ENCODE assay signal across 1 cellular context in the genomic region with DNA sequence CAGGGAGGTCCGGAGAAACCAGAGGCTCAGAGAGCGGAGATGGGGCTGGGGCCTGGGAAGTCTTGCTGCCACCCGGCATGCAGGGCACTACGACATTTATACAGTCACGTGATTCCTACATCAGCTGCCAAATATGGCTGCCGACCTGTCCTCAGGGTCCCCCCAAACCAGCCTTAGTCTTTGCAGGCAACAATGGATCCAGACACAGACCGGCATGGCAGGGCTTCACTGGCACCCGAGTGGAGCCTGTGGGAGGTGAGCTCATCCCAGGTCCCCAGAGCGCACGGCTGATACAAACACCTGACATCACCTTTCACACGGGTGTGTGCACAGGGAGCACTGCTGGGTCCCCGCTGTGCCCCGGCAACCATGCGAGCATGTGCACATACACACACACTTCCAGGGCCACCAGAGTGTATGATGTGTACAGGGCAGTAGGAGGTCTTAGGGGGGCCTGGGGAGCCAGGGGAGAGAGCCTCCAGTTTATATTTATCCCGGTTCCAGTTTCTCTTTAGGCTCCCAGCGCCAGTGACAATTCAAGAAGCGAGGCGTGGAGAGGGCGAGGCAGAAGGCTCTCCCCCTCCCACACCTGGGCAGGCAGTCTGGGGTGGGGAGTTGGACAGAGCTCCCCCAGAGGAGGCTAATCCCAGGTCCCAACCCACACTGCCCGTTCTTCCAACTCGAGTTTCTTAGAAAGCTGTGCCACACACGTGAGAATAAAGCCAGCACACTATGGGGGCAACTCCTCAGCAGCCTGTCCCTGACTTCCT.
TF ChIP-seq lines count a peak whose summit lies in the region.

No MANE protein-coding gene starts in this region.

TF ChIP-seq in K562, 482 proteins besides CTCF, POLR2A, EP300 and RAD21 (continues in another document):
- TF ChIP-seq, protein P1, sequence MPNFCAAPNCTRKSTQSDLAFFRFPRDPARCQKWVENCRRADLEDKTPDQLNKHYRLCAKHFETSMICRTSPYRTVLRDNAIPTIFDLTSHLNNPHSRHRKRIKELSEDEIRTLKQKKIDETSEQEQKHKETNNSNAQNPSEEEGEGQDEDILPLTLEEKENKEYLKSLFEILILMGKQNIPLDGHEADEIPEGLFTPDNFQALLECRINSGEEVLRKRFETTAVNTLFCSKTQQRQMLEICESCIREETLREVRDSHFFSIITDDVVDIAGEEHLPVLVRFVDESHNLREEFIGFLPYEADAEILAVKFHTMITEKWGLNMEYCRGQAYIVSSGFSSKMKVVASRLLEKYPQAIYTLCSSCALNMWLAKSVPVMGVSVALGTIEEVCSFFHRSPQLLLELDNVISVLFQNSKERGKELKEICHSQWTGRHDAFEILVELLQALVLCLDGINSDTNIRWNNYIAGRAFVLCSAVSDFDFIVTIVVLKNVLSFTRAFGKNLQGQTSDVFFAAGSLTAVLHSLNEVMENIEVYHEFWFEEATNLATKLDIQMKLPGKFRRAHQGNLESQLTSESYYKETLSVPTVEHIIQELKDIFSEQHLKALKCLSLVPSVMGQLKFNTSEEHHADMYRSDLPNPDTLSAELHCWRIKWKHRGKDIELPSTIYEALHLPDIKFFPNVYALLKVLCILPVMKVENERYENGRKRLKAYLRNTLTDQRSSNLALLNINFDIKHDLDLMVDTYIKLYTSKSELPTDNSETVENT (CRISPR knock-in tag; IDR thresholded peaks at IDR 0.05), result no peak
- 0 out of 2 replicates have a peak, but pooled peaks have one; percentile 18 for TF ChIP-seq POLR2G (IDR thresholded peaks at IDR 0.05; ENCODE audit: low read depth, low read length)
- TF ChIP-seq PHF20 (IDR thresholded peaks at IDR 0.05; ENCODE audit: partially characterized antibody), result no peak
- TF ChIP-seq MED1 (CRISPR knock-in tag; IDR thresholded peaks at IDR 0.05; ENCODE audit: borderline replicate concordance), result no peak
- no peak for TF ChIP-seq THRAP3 (IDR thresholded peaks at IDR 0.05; ENCODE audit: borderline replicate concordance)
- TF ChIP-seq, protein P2, sequence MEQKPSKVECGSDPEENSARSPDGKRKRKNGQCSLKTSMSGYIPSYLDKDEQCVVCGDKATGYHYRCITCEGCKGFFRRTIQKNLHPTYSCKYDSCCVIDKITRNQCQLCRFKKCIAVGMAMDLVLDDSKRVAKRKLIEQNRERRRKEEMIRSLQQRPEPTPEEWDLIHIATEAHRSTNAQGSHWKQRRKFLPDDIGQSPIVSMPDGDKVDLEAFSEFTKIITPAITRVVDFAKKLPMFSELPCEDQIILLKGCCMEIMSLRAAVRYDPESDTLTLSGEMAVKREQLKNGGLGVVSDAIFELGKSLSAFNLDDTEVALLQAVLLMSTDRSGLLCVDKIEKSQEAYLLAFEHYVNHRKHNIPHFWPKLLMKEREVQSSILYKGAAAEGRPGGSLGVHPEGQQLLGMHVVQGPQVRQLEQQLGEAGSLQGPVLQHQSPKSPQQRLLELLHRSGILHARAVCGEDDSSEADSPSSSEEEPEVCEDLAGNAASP (IDR thresholded peaks at IDR 0.05), result no peak
- TF ChIP-seq, protein P3, sequence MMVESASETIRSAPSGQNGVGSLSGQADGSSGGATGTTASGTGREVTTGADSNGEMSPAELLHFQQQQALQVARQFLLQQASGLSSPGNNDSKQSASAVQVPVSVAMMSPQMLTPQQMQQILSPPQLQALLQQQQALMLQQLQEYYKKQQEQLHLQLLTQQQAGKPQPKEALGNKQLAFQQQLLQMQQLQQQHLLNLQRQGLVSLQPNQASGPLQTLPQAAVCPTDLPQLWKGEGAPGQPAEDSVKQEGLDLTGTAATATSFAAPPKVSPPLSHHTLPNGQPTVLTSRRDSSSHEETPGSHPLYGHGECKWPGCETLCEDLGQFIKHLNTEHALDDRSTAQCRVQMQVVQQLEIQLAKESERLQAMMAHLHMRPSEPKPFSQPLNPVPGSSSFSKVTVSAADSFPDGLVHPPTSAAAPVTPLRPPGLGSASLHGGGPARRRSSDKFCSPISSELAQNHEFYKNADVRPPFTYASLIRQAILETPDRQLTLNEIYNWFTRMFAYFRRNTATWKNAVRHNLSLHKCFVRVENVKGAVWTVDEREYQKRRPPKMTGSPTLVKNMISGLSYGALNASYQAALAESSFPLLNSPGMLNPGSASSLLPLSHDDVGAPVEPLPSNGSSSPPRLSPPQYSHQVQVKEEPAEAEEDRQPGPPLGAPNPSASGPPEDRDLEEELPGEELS (CRISPR knock-in tag; IDR thresholded peaks at IDR 0.05; ENCODE audit: borderline replicate concordance), result no peak
- TF ChIP-seq, protein P4, sequence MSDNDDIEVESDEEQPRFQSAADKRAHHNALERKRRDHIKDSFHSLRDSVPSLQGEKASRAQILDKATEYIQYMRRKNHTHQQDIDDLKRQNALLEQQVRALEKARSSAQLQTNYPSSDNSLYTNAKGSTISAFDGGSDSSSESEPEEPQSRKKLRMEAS (CRISPR knock-in tag; IDR thresholded peaks at IDR 0.05), result peak; percentile 42
- no peak for TF ChIP-seq RFX1 (IDR thresholded peaks at IDR 0.05)
- TF ChIP-seq C11orf30 (IDR thresholded peaks at IDR 0.05; ENCODE audit: low read depth), result no peak
- no peak for TF ChIP-seq BRCA1 (IDR thresholded peaks at IDR 0.05)
- TF ChIP-seq BRCA1 (CRISPR knock-in tag; IDR thresholded peaks at IDR 0.05), result no peak
- peak; percentile 31; the same call in 1 of the 2 replicates for TF ChIP-seq RAD51 (IDR thresholded peaks at IDR 0.05; ENCODE audit: borderline replicate concordance, low read depth)
- no peak for TF ChIP-seq ZNF551 (CRISPR knock-in tag; IDR thresholded peaks at IDR 0.05)
- TF ChIP-seq, protein P5, sequence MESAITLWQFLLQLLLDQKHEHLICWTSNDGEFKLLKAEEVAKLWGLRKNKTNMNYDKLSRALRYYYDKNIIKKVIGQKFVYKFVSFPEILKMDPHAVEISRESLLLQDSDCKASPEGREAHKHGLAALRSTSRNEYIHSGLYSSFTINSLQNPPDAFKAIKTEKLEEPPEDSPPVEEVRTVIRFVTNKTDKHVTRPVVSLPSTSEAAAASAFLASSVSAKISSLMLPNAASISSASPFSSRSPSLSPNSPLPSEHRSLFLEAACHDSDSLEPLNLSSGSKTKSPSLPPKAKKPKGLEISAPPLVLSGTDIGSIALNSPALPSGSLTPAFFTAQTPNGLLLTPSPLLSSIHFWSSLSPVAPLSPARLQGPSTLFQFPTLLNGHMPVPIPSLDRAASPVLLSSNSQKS (CRISPR knock-in tag; IDR thresholded peaks at IDR 0.05), result no peak
- no peak for TF ChIP-seq DDX20 (tag; IDR thresholded peaks at IDR 0.05; ENCODE audit: low read depth)
- TF ChIP-seq, protein P6, sequence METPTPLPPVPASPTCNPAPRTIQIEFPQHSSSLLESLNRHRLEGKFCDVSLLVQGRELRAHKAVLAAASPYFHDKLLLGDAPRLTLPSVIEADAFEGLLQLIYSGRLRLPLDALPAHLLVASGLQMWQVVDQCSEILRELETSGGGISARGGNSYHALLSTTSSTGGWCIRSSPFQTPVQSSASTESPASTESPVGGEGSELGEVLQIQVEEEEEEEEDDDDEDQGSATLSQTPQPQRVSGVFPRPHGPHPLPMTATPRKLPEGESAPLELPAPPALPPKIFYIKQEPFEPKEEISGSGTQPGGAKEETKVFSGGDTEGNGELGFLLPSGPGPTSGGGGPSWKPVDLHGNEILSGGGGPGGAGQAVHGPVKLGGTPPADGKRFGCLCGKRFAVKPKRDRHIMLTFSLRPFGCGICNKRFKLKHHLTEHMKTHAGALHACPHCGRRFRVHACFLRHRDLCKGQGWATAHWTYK (CRISPR knock-in tag; IDR thresholded peaks at IDR 0.05), result no peak
- TF ChIP-seq, protein P7, sequence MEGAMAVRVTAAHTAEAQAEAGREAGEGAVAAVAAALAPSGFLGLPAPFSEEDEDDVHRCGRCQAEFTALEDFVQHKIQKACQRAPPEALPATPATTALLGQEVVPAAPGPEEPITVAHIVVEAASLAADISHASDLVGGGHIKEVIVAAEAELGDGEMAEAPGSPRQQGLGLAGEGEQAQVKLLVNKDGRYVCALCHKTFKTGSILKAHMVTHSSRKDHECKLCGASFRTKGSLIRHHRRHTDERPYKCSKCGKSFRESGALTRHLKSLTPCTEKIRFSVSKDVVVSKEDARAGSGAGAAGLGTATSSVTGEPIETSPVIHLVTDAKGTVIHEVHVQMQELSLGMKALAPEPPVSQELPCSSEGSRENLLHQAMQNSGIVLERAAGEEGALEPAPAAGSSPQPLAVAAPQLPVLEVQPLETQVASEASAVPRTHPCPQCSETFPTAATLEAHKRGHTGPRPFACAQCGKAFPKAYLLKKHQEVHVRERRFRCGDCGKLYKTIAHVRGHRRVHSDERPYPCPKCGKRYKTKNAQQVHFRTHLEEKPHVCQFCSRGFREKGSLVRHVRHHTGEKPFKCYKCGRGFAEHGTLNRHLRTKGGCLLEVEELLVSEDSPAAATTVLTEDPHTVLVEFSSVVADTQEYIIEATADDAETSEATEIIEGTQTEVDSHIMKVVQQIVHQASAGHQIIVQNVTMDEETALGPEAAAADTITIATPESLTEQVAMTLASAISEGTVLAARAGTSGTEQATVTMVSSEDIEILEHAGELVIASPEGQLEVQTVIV (CRISPR knock-in tag; IDR thresholded peaks at IDR 0.05; ENCODE audit: borderline replicate concordance), result no peak
- 0 out of 2 replicates have a peak, but pooled peaks have one; percentile 28 for TF ChIP-seq CBFB (CRISPR knock-in tag; IDR thresholded peaks at IDR 0.05)
- TF ChIP-seq, protein P8, sequence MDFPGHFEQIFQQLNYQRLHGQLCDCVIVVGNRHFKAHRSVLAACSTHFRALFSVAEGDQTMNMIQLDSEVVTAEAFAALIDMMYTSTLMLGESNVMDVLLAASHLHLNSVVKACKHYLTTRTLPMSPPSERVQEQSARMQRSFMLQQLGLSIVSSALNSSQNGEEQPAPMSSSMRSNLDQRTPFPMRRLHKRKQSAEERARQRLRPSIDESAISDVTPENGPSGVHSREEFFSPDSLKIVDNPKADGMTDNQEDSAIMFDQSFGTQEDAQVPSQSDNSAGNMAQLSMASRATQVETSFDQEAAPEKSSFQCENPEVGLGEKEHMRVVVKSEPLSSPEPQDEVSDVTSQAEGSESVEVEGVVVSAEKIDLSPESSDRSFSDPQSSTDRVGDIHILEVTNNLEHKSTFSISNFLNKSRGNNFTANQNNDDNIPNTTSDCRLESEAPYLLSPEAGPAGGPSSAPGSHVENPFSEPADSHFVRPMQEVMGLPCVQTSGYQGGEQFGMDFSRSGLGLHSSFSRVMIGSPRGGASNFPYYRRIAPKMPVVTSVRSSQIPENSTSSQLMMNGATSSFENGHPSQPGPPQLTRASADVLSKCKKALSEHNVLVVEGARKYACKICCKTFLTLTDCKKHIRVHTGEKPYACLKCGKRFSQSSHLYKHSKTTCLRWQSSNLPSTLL (IDR thresholded peaks at IDR 0.05), result no peak
- TF ChIP-seq, protein P9, sequence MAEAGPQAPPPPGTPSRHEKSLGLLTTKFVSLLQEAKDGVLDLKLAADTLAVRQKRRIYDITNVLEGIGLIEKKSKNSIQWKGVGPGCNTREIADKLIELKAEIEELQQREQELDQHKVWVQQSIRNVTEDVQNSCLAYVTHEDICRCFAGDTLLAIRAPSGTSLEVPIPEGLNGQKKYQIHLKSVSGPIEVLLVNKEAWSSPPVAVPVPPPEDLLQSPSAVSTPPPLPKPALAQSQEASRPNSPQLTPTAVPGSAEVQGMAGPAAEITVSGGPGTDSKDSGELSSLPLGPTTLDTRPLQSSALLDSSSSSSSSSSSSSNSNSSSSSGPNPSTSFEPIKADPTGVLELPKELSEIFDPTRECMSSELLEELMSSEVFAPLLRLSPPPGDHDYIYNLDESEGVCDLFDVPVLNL (CRISPR knock-in tag; IDR thresholded peaks at IDR 0.05; ENCODE audit: low read depth), result no peak
- no peak for TF ChIP-seq FOS (IDR thresholded peaks at IDR 0.05; ENCODE audit: extremely low read depth, insufficient read length)
- no peak for TF ChIP-seq TBL1XR1 (IDR thresholded peaks at IDR 0.05; ENCODE audit: low read length in 2 of 2)
- no peak for TF ChIP-seq NCOA1 (IDR thresholded peaks at IDR 0.05; ENCODE audit: low read depth)
- TF ChIP-seq PHF8 (IDR thresholded peaks at IDR 0.05; ENCODE audit: borderline replicate concordance, low read length), result no peak
- no peak for TF ChIP-seq ZNF134 (CRISPR knock-in tag; conservative IDR thresholded peaks at IDR 0.05)
- TF ChIP-seq ZNF583 (CRISPR knock-in tag; IDR thresholded peaks at IDR 0.05), result no peak
- no peak for TF ChIP-seq ZFP36 (IDR thresholded peaks at IDR 0.05; ENCODE audit: low read depth, low read length, partially characterized antibody)
- no peak for TF ChIP-seq TARDBP (IDR thresholded peaks at IDR 0.05)
- TF ChIP-seq KLF16 (IDR thresholded peaks at IDR 0.05), result no peak
- no peak for TF ChIP-seq ZSCAN29 (IDR thresholded peaks at IDR 0.05)
- no peak for TF ChIP-seq NR3C1 (CRISPR knock-in tag; IDR thresholded peaks at IDR 0.05)
- TF ChIP-seq, protein P10, sequence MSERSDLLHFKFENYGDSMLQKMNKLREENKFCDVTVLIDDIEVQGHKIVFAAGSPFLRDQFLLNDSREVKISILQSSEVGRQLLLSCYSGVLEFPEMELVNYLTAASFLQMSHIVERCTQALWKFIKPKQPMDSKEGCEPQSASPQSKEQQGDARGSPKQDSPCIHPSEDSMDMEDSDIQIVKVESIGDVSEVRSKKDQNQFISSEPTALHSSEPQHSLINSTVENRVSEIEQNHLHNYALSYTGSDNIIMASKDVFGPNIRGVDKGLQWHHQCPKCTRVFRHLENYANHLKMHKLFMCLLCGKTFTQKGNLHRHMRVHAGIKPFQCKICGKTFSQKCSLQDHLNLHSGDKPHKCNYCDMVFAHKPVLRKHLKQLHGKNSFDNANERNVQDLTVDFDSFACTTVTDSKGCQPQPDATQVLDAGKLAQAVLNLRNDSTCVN (CRISPR knock-in tag; IDR thresholded peaks at IDR 0.05), result no peak
- no peak for TF ChIP-seq CREM (IDR thresholded peaks at IDR 0.05; ENCODE audit: low read depth)
- TF ChIP-seq, protein P11, sequence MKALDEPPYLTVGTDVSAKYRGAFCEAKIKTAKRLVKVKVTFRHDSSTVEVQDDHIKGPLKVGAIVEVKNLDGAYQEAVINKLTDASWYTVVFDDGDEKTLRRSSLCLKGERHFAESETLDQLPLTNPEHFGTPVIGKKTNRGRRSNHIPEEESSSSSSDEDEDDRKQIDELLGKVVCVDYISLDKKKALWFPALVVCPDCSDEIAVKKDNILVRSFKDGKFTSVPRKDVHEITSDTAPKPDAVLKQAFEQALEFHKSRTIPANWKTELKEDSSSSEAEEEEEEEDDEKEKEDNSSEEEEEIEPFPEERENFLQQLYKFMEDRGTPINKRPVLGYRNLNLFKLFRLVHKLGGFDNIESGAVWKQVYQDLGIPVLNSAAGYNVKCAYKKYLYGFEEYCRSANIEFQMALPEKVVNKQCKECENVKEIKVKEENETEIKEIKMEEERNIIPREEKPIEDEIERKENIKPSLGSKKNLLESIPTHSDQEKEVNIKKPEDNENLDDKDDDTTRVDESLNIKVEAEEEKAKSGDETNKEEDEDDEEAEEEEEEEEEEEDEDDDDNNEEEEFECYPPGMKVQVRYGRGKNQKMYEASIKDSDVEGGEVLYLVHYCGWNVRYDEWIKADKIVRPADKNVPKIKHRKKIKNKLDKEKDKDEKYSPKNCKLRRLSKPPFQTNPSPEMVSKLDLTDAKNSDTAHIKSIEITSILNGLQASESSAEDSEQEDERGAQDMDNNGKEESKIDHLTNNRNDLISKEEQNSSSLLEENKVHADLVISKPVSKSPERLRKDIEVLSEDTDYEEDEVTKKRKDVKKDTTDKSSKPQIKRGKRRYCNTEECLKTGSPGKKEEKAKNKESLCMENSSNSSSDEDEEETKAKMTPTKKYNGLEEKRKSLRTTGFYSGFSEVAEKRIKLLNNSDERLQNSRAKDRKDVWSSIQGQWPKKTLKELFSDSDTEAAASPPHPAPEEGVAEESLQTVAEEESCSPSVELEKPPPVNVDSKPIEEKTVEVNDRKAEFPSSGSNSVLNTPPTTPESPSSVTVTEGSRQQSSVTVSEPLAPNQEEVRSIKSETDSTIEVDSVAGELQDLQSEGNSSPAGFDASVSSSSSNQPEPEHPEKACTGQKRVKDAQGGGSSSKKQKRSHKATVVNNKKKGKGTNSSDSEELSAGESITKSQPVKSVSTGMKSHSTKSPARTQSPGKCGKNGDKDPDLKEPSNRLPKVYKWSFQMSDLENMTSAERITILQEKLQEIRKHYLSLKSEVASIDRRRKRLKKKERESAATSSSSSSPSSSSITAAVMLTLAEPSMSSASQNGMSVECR (CRISPR knock-in tag; IDR thresholded peaks at IDR 0.05), result peak; percentile 59; the same call in 1 of the 2 replicates
